ENCODE assay signal across 18 cellular contexts in the genomic region with DNA sequence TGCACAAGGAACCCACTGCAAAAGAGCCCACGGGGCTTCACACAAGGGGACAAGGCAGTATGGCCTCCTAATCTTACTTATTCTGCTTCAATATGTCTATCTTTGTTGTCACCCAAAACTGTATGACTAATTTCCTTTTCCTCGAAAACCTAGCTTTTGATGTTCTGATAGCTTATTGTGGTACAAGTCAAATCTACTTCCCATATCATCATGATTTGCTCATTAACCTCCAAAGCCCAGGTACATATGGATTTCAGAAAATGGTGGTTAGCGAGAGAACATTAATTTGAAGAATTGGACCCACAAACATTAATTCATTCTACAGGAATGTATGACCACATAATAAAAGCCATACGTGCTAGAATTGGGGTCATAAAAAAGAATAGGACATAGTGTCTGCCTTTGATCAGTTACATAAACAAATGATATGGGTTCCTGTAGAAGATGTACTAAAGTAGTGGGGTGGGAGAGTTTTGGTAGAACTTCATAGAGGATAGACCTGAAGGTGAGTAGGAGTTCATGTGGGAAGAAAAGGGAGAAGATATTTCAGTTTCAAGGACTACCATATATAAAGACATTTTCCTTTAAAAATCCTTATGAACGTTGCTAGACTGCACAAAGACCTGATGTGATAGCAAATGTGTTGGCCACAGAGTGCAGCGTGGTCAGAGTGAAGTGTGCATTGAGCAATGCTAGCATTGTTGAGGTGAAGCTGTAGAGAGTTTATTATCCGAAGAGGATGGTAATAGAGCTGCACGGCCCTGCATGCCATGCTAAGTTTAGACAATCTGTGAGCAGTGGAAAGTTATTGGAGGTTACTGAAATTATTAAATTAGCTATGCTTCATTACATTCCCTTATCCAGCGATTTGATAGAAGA.
"Had no signal": no experiment of that assay in that cellular context is flagged by ENCODE, and none has a peak within 500 bp of the region (broad histone marks: within the 10 kb centered on the region; RNA-seq: fewer than 3 reads in every experiment).

No MANE protein-coding gene starts in this region.

- H3K4me3 ChIP-seq: body of pancreas, coronary artery, esophagus muscularis mucosa, psoas muscle, right lobe of liver, spleen, stomach, testis had no signal

- H3K4me3 Mint-ChIP-seq: activated CD4-positive, alpha-beta memory T cell treated with anti-CD3 and anti-CD28 coated beads, Interleukin-2, amount 10 ng/mL, durations not matched to agents 7 days and 5 days had no signal

- H3K9me3 ChIP-seq: testis had no signal

- H3K36me3 ChIP-seq: esophagus muscularis mucosa, right lobe of liver, spleen, stomach had no signal

- H3K27ac ChIP-seq: body of pancreas, coronary artery, esophagus muscularis mucosa, foreskin keratinocyte, psoas muscle, right lobe of liver, spleen, stomach, testis had no signal

- ATAC-seq: activated naive CD4-positive, alpha-beta T cell treated with anti-CD3 and anti-CD28 coated beads, Interleukin-2, amount 50 U/mL, for 72 hours; body of pancreas; foreskin keratinocyte; psoas muscle had no signal

- H3K27me3 ChIP-seq: body of pancreas, esophagus muscularis mucosa, foreskin keratinocyte, right lobe of liver, spleen, stomach, testis had no signal

- H3K4me1 ChIP-seq: body of pancreas, esophagus muscularis mucosa, foreskin keratinocyte, psoas muscle, right lobe of liver, spleen, stomach, testis had no signal

- H3K27ac Mint-ChIP-seq: activated CD4-positive, alpha-beta memory T cell treated with anti-CD3 and anti-CD28 coated beads, Interleukin-2, amount 10 ng/mL, durations not matched to agents 7 days and 5 days; activated naive CD4-positive, alpha-beta T cell treated with anti-CD3 and anti-CD28 coated beads, Interleukin-2, amount 50 U/mL, for 72 hours had no signal

- DNase-seq: activated CD4-positive, alpha-beta memory T cell treated with anti-CD3 and anti-CD28 coated beads, Interleukin-2, amount 10 ng/mL, durations not matched to agents 7 days and 5 days; activated CD4-positive, alpha-beta T cell treated with anti-CD3 and anti-CD28 coated beads for 4 hours; activated effector memory CD4-positive, alpha-beta T cell treated with anti-CD3 and anti-CD28 coated beads, Interleukin-2, amount 50 U/mL, for 16 hours; activated T-cell treated with anti-CD3 and anti-CD28 coated beads, Interleukin-2, amount 50 U/mL, for 48 hours; amniotic stem cell; body of pancreas; central memory CD4-positive, alpha-beta T cell; foreskin keratinocyte; psoas muscle; right lobe of liver; spleen; stomach; T-helper 1 cell; T1000; testis had no signal
